ENCODE assay signal across 11 cellular contexts in the genomic region with DNA sequence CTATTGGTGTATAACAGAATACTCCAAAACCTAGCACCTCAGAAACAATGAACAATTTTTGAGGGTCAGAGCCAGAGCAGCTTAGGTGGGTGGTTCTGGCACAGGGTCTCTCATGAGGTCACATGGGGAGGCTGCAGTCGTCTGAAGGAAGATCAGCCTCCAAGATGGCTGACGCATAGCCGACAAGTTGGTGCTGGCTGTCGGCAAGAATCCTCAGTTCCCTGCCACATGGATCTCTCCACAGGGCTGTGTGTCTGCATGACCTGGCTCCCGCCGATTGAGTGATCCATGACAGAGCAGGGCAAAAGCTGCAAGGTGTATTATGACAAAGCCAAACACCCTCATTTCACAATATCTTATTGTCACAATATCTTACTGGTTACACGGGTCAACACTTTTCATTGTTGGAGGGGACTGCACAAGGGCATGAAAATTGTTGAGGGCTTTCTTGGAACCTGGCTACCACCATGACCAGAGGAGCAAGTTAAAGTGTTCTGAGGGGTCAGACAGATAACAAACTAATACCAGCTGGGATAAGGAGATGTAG. TPM values are rescaled to one million over a fixed set of nuclear protein-coding genes. Genes with fewer than 3 reads are reported as not detected.
DNase-seq lines count a peak whose midpoint lies in the region; ATAC-seq, FAIRE-seq and TF ChIP-seq lines count a peak whose summit lies in the region.
"Had no signal": no experiment of that assay in that cellular context is flagged by ENCODE, and none has a peak within 500 bp of the region (broad histone marks: within the 10 kb centered on the region; RNA-seq: fewer than 3 reads in every experiment).

No MANE protein-coding gene starts in this region.

- no peak overlapping the region for H3K4me3 Mint-ChIP-seq in activated naive CD4-positive, alpha-beta T cell treated with anti-CD3 and anti-CD28 coated beads for 36 hours
- peak overlapping the region; percentile 33 for H3K4me3 Mint-ChIP-seq in activated naive CD8-positive, alpha-beta T cell treated with anti-CD3 and anti-CD28 coated beads, Interleukin-2, amount 50 U/mL, for 24 hours
- H3K4me3 Mint-ChIP-seq: nephron progenitor cell had no signal

- no peak for DNase-seq in activated naive CD4-positive, alpha-beta T cell treated with anti-CD3 and anti-CD28 coated beads for 36 hours
- DNase-seq in activated naive CD4-positive, alpha-beta T cell (lab: John Stamatoyannopoulos, UW), result no peak
- DNase-seq in activated naive CD8-positive, alpha-beta T cell treated with anti-CD3 and anti-CD28 coated beads, Interleukin-2, amount 50 U/mL, for 24 hours, result no peak
- DNase-seq in keratinocyte (ENCODE audit: low read depth, low spot score) (no peak), thoracic aorta (ENCODE audit: low spot score) (no peak), RPMI8226 (no peak), head of caudate nucleus (no peak)
- DNase-seq: NCI-H1105, NCI-H526, nephron progenitor cell had no signal

- H3K27me3 ChIP-seq in keratinocyte (ENCODE audit: control insufficient read depth, extremely low read depth, insufficient read depth, low read length), result no peaks in the 10 kb centered on the region
- no peaks in the 10 kb centered on the region for H3K27me3 ChIP-seq in thoracic aorta (replicated peaks; ENCODE audit: insufficient read depth)

- peaks cover 75% of the 10 kb centered on the region for H4K20me1 ChIP-seq in keratinocyte (ENCODE audit: control insufficient read depth, extremely low read depth, insufficient read depth, low read length)

- peak overlapping the region; percentile 96 for H3K4me2 ChIP-seq in keratinocyte (ENCODE audit: control insufficient read depth, extremely low read depth, insufficient read depth, low read depth, low read length)

- H3K36me3 ChIP-seq in keratinocyte (ENCODE audit: control insufficient read depth in 2 of 2, extremely low read depth in 1 of 2, insufficient read depth in 2 of 2, low read length in 2 of 2), result peaks cover 0 to 10% of the 10 kb centered on the region in 2 experiments
- no peaks in the 10 kb centered on the region for H3K36me3 ChIP-seq in thoracic aorta

- intact Hi-C loops in activated naive CD4-positive, alpha-beta T cell treated with anti-CD3 and anti-CD28 coated beads for 36 hours (cut with micrococcal nuclease), result no loop called here
- intact Hi-C loops in head of caudate nucleus (cut with DNase I), result no loop called here

- no peaks in the 10 kb centered on the region for H3K9me3 ChIP-seq in keratinocyte (ENCODE audit: control insufficient read depth, low read depth, low read length)
- H3K9me3 ChIP-seq in thoracic aorta, result no peaks in the 10 kb centered on the region

- peaks cover 92% of the 10 kb centered on the region for H3K79me2 ChIP-seq in keratinocyte (ENCODE audit: control insufficient read depth, insufficient read depth, low read length)

- H3K4me3 ChIP-seq in keratinocyte (ENCODE audit: control insufficient read depth in 2 of 3, extremely low read depth in 1 of 3, insufficient read depth in 2 of 3, low read depth in 1 of 3, low read length in 3 of 3), result peak overlapping the region in 2 of 3 experiments; percentile 46 to 58
- peak overlapping the region; percentile 18 for H3K4me3 ChIP-seq in thoracic aorta

- H3K9me3 Mint-ChIP-seq in activated naive CD4-positive, alpha-beta T cell treated with anti-CD3 and anti-CD28 coated beads for 36 hours, result no peaks in the 10 kb centered on the region
- H3K9me3 Mint-ChIP-seq in activated naive CD8-positive, alpha-beta T cell treated with anti-CD3 and anti-CD28 coated beads, Interleukin-2, amount 50 U/mL, for 24 hours, result no peaks in the 10 kb centered on the region
- H3K9me3 Mint-ChIP-seq: nephron progenitor cell had no signal

- TF ChIP-seq CTCF in keratinocyte (optimal IDR thresholded peaks at IDR 0.05 in 1 of 3, IDR thresholded peaks at IDR 0.05 in 1 of 3, conservative IDR thresholded peaks at IDR 0.05 in 1 of 3; ENCODE audit: extremely low read depth in 1 of 3, insufficient read depth in 2 of 3, low read length in 3 of 3) (no peak), thoracic aorta (IDR thresholded peaks at IDR 0.05) (no peak)

- dilution Hi-C loops in keratinocyte (cut with MboI; ENCODE audit: extremely low pct_ligation_motif_present, low sequenced_read_pairs), result no loop called here

- H3K9me1 ChIP-seq in keratinocyte (ENCODE audit: control insufficient read depth, extremely low read depth, insufficient read depth, low read length), result peaks cover 18% of the 10 kb centered on the region

- FAIRE-seq in keratinocyte (lab: Jason Lieb, UNC), result no peak

- CTCF ChIA-PET in activated naive CD4-positive, alpha-beta T cell treated with anti-CD3 and anti-CD28 coated beads for 36 hours (lab: Charles Lee), result interaction anchor here (1.0 to 1.1 kb wide), 2 partner anchors 20 to 399 kb away, joined by 3 read pairs; no protein-coding TSS in a partner anchor

- H3K36me3 Mint-ChIP-seq in activated naive CD4-positive, alpha-beta T cell treated with anti-CD3 and anti-CD28 coated beads for 36 hours (ENCODE audit: low read depth), result peaks cover 5% of the 10 kb centered on the region
- peaks cover 19% of the 10 kb centered on the region for H3K36me3 Mint-ChIP-seq in activated naive CD8-positive, alpha-beta T cell treated with anti-CD3 and anti-CD28 coated beads, Interleukin-2, amount 50 U/mL, for 24 hours (ENCODE audit: low read depth)

- H2AFZ ChIP-seq in keratinocyte (ENCODE audit: control insufficient read depth, low read length), result no peak overlapping the region

- no peak for ATAC-seq in activated naive CD8-positive, alpha-beta T cell treated with anti-CD3 and anti-CD28 coated beads, Interleukin-2, amount 50 U/mL, for 24 hours
- no peak for ATAC-seq in thoracic aorta (ENCODE audit: insufficient number of reproducible peaks, low FRiP score, low read depth)
- no peak for ATAC-seq in HG02623 (IDR thresholded peaks at IDR 0.05; ENCODE audit: unreplicated experiment)

- H3K4me1 Mint-ChIP-seq in activated naive CD4-positive, alpha-beta T cell treated with anti-CD3 and anti-CD28 coated beads for 36 hours (ENCODE audit: low read depth), result peaks cover 67% of the 10 kb centered on the region
- peaks cover 79% of the 10 kb centered on the region for H3K4me1 Mint-ChIP-seq in activated naive CD8-positive, alpha-beta T cell treated with anti-CD3 and anti-CD28 coated beads, Interleukin-2, amount 50 U/mL, for 24 hours

- peak overlapping the region; percentile 61 for H3K27ac Mint-ChIP-seq in activated naive CD4-positive, alpha-beta T cell treated with anti-CD3 and anti-CD28 coated beads for 36 hours
- H3K27ac Mint-ChIP-seq in activated naive CD8-positive, alpha-beta T cell treated with anti-CD3 and anti-CD28 coated beads, Interleukin-2, amount 50 U/mL, for 24 hours, result peak overlapping the region; percentile 37

- no peaks in the 10 kb centered on the region for H3K27me3 Mint-ChIP-seq in activated naive CD4-positive, alpha-beta T cell treated with anti-CD3 and anti-CD28 coated beads for 36 hours (ENCODE audit: low read depth)
- no peaks in the 10 kb centered on the region for H3K27me3 Mint-ChIP-seq in activated naive CD8-positive, alpha-beta T cell treated with anti-CD3 and anti-CD28 coated beads, Interleukin-2, amount 50 U/mL, for 24 hours

- H3K4me1 ChIP-seq in keratinocyte (ENCODE audit: control insufficient read depth, extremely low read depth, insufficient read depth, low read length), result peaks cover 61% of the 10 kb centered on the region
- H3K4me1 ChIP-seq in thoracic aorta (ENCODE audit: control insufficient read depth in 1 of 2, low read depth in 2 of 2), result peaks cover 61 to 71% of the 10 kb centered on the region in 2 donors

- peak overlapping the region; percentile 78 for H3K27ac ChIP-seq in keratinocyte (ENCODE audit: control insufficient read depth, insufficient read depth, low read length)
- peak overlapping the region in 1 of 2 donors; percentile 26 for H3K27ac ChIP-seq in thoracic aorta

- H3K9ac ChIP-seq in keratinocyte (ENCODE audit: control insufficient read depth, extremely low read depth, insufficient read depth, low read length), result peak overlapping the region; percentile 37

RNA-seq across cellular contexts. Expression of gene MYL12B, which starts 4.2 kb away (rescaled TPM):
- 100 to 1,000 TPM; 288 to 293 TPM for total RNA-seq in activated naive CD4-positive, alpha-beta T cell treated with anti-CD3 and anti-CD28 coated beads for 36 hours
- 946 to 1,224 TPM (median 993 TPM) in 3 replicates for polyA plus RNA-seq in keratinocyte
- polyA plus RNA-seq in keratinocyte (2011; ENCODE audit: low read depth), result 428 TPM
- polyA plus RNA-seq in keratinocyte (2011; cell fraction: cytosol; rRNA removed), result 856 and 1,649 TPM in 2 replicates
- 528 and 542 TPM in 2 replicates for polyA plus RNA-seq in keratinocyte (2011; cell fraction: nucleus; rRNA removed)
- polyA plus RNA-seq in keratinocyte (2012; ENCODE audit: low replicate concordance), result 739 and 761 TPM in 2 replicates
- polyA minus RNA-seq in keratinocyte, result 206 to 467 TPM (median 416 TPM) in 3 replicates
- 587 TPM for polyA minus RNA-seq in keratinocyte (2011; cell fraction: cytosol; rRNA and poly(A)+ RNA removed)
- polyA minus RNA-seq in keratinocyte (2011; cell fraction: nucleus; rRNA and poly(A)+ RNA removed), result 138 and 172 TPM in 2 replicates
- total RNA-seq in thoracic aorta, result 100 to 1,000 TPM; 208 to 328 TPM

RNA-seq across cellular contexts. Expression of gene MYL12A, which starts 18.5 kb away (rescaled TPM):
- 100 to 1,000 TPM; 328 to 335 TPM for total RNA-seq in activated naive CD4-positive, alpha-beta T cell treated with anti-CD3 and anti-CD28 coated beads for 36 hours
- polyA plus RNA-seq in keratinocyte, result 526 to 759 TPM (median 536 TPM) in 3 replicates
- 832 TPM for polyA plus RNA-seq in keratinocyte (2011; ENCODE audit: low read depth)
- 508 and 955 TPM in 2 replicates for polyA plus RNA-seq in keratinocyte (2011; cell fraction: cytosol; rRNA removed)
- polyA plus RNA-seq in keratinocyte (2011; cell fraction: nucleus; rRNA removed), result 319 and 354 TPM in 2 replicates
- 469 and 496 TPM in 2 replicates for polyA plus RNA-seq in keratinocyte (2012; ENCODE audit: low replicate concordance)
- polyA minus RNA-seq in keratinocyte, result 140 to 335 TPM (median 275 TPM) in 3 replicates
- 479 TPM for polyA minus RNA-seq in keratinocyte (2011; cell fraction: cytosol; rRNA and poly(A)+ RNA removed)
- 97.7 and 185 TPM in 2 replicates for polyA minus RNA-seq in keratinocyte (2011; cell fraction: nucleus; rRNA and poly(A)+ RNA removed)
- 100 to 1,000 TPM; 451 to 800 TPM for total RNA-seq in thoracic aorta

RNA-seq across cellular contexts. Expression of gene MYOM1, which starts 46.4 kb away (rescaled TPM):
- under 1 TPM; 0.40 to 0.41 TPM for total RNA-seq in activated naive CD4-positive, alpha-beta T cell treated with anti-CD3 and anti-CD28 coated beads for 36 hours
- polyA plus RNA-seq in keratinocyte, result 0.01 to 0.22 TPM (median 0.03 TPM) in 3 replicates
- polyA plus RNA-seq in keratinocyte (2011; ENCODE audit: low read depth), result 1.9 TPM
- polyA plus RNA-seq in keratinocyte (2011; cell fraction: cytosol; rRNA removed), result 0.04 and 0.05 TPM in 2 replicates
- polyA plus RNA-seq in keratinocyte (2011; cell fraction: nucleus; rRNA removed), result 0.06 and 0.08 TPM in 2 replicates
- 0.06 and 0.28 TPM in 2 replicates for polyA plus RNA-seq in keratinocyte (2012; ENCODE audit: low replicate concordance)
- 0.13 TPM in 1 of 3 replicates, not detected in the others for polyA minus RNA-seq in keratinocyte
- not detected for polyA minus RNA-seq in keratinocyte (2011; cell fraction: cytosol; rRNA and poly(A)+ RNA removed)
- polyA minus RNA-seq in keratinocyte (2011; cell fraction: nucleus; rRNA and poly(A)+ RNA removed), result 0.16 TPM in 1 of 2 replicates, not detected in the other
- total RNA-seq in thoracic aorta, result 10 to 100 TPM; 16.1 to 27.2 TPM

Comparison
In these comparisons a context has a peak if more than half of its experiments do, and no peak if none do; other contexts are left out.
1. RNA of gene MYOM1, which starts 46.4 kb away (total RNA-seq): 16.1 to 27.2 TPM in thoracic aorta; 0.40 to 0.41 TPM in activated naive CD4-positive, alpha-beta T cell treated with anti-CD3 and anti-CD28 coated beads for 36 hours; every median in the first group is over 10 times any median in the second.